In the genomic region with DNA sequence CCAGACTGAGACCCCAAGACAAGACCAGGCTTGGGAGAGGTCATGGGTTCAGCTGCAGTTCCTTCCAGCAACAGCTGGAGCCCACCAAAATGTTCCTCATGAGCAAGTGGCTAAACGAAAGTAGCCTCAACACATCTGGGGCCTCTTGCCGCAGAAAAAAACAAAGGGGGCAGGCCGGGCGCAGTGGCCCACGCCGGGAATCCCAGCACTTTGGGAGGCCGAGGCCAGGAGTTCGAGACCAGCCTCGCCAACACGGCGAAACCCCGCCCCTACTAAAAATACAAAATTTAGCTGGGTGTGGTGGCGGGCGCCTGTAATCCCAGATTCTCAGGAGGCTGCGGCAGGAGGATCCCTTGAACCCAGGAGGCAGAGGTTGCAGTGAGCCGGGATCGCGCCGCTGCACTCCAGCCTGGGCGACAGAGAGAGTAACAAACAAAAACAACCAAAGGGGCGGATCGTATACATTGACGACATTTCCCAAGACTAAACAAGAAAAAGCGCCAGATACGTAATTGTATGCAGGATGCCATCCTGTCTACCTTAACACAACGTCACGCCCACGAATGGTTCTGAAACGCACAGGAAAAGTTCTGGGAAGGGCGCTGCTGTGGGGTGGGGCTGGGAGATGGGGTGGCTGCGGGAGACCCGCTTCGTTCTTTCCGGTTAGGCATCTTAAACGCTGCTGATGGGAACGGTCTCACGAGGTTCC, we compare ENCODE assay signal across 1 cellular context.
TF ChIP-seq lines count a peak whose summit lies in the region.

No MANE protein-coding gene starts in this region.

TF ChIP-seq in WTC11, 78 proteins besides CTCF, POLR2A, EP300 and RAD21:
- TF ChIP-seq, protein P1, sequence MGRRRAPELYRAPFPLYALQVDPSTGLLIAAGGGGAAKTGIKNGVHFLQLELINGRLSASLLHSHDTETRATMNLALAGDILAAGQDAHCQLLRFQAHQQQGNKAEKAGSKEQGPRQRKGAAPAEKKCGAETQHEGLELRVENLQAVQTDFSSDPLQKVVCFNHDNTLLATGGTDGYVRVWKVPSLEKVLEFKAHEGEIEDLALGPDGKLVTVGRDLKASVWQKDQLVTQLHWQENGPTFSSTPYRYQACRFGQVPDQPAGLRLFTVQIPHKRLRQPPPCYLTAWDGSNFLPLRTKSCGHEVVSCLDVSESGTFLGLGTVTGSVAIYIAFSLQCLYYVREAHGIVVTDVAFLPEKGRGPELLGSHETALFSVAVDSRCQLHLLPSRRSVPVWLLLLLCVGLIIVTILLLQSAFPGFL (CRISPR knock-in tag; IDR thresholded peaks at IDR 0.05; ENCODE audit: borderline replicate concordance), result no peak
- TF ChIP-seq RORB (CRISPR knock-in tag; IDR thresholded peaks at IDR 0.05) (no peak), NFYB (CRISPR knock-in tag; conservative IDR thresholded peaks at IDR 0.05; ENCODE audit: low read depth) (no peak)
- TF ChIP-seq, protein P2, sequence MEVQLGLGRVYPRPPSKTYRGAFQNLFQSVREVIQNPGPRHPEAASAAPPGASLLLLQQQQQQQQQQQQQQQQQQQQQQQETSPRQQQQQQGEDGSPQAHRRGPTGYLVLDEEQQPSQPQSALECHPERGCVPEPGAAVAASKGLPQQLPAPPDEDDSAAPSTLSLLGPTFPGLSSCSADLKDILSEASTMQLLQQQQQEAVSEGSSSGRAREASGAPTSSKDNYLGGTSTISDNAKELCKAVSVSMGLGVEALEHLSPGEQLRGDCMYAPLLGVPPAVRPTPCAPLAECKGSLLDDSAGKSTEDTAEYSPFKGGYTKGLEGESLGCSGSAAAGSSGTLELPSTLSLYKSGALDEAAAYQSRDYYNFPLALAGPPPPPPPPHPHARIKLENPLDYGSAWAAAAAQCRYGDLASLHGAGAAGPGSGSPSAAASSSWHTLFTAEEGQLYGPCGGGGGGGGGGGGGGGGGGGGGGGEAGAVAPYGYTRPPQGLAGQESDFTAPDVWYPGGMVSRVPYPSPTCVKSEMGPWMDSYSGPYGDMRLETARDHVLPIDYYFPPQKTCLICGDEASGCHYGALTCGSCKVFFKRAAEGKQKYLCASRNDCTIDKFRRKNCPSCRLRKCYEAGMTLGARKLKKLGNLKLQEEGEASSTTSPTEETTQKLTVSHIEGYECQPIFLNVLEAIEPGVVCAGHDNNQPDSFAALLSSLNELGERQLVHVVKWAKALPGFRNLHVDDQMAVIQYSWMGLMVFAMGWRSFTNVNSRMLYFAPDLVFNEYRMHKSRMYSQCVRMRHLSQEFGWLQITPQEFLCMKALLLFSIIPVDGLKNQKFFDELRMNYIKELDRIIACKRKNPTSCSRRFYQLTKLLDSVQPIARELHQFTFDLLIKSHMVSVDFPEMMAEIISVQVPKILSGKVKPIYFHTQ (CRISPR knock-in tag; IDR thresholded peaks at IDR 0.05), result no peak
